ENCODE assay signal across 8 cellular contexts in the genomic region with DNA sequence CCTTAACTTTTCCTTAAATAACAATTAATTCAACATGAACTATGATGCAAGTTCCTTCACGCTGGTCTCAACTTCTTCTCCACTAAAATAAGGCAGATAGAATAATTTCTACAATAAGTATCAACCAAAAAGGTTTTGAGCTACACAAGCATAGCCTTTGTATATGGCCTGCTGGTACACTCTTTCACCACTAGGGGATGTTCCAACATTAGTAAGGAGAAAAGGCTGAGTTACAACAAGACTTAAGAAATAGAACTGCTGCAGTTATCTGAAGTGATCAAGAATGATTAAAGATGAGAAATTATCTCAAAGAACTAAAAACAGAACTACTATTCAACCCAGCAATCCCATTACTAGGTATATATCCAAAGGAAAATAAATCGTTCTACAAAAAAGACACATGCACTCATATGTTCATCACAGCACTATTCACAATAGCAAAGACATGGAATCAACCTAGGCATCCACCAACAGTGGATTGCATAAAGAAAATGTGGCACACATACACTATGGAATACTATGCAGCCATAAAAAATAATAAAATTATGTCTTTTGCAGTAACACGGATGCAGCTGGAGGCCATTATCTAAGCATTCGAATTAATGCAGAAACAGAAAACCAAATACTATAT. TPM values are rescaled to one million over a fixed set of nuclear protein-coding genes. Genes with fewer than 3 reads are reported as not detected.
DNase-seq lines count a peak whose midpoint lies in the region; ATAC-seq, FAIRE-seq and TF ChIP-seq lines count a peak whose summit lies in the region.

No MANE protein-coding gene starts in this region.

- H3K27ac Mint-ChIP-seq in activated CD4-positive, alpha-beta T cell treated with anti-CD3 and anti-CD28 coated beads for 36 hours = no peak overlapping the region
- no peak overlapping the region for H3K27ac Mint-ChIP-seq in naive B cell

- H3K4me1 Mint-ChIP-seq in activated CD4-positive, alpha-beta T cell treated with anti-CD3 and anti-CD28 coated beads for 36 hours = peaks cover 23% of the 10 kb centered on the region
- peaks cover 0 to 5% (median 4%) of the 10 kb centered on the region in 3 donors for H3K4me1 Mint-ChIP-seq in naive B cell

- H3K9me1 ChIP-seq in endothelial cell of umbilical vein (replicated peaks; ENCODE audit: control insufficient read depth, extremely low read depth, insufficient read depth, low read length) = no peaks in the 10 kb centered on the region

- dilution Hi-C loops in endothelial cell of umbilical vein (cut with MboI; ENCODE audit: extremely low pct_ligation_motif_present, low sequenced_read_pairs) = no loop called here

- H2AFZ ChIP-seq in endothelial cell of umbilical vein (ENCODE audit: low read depth, low read length) = no peak overlapping the region

- H3K36me3 ChIP-seq in RWPE2 (ENCODE audit: low read depth) (peaks cover 53% of the 10 kb centered on the region), endothelial cell of umbilical vein (ENCODE audit: control insufficient read depth in 2 of 2, extremely low read depth in 1 of 2, insufficient read depth in 2 of 2, low read length in 2 of 2) (peaks cover 0 to 2% of the 10 kb centered on the region in 2 experiments)

- H3K4me1 ChIP-seq in RWPE2 (ENCODE audit: insufficient read depth, poor library complexity, severe bottlenecking) (peaks cover 24% of the 10 kb centered on the region), endothelial cell of umbilical vein (ENCODE audit: control insufficient read depth, extremely low read depth, insufficient read depth, low read length) (peaks cover 3% of the 10 kb centered on the region)

- CTCF ChIA-PET in activated CD4-positive, alpha-beta T cell treated with anti-CD3 and anti-CD28 coated beads for 36 hours (lab: Charles Lee) = interaction anchor here (0.6 to 6.6 kb wide), 29 partner anchors 9 to 188 kb away, joined by 3 to 48 read pairs (median 4); no protein-coding TSS in a partner anchor
- CTCF ChIA-PET in endothelial cell of umbilical vein (lab: Charles Lee) = interaction anchor here (0.6 to 9.1 kb wide), 41 partner anchors 9 to 193 kb away, joined by 3 to 210 read pairs (median 5); no protein-coding TSS in a partner anchor

- no peak overlapping the region for H3K9ac ChIP-seq in endothelial cell of umbilical vein (replicated peaks; ENCODE audit: extremely low read depth, insufficient read depth, low read length)

- intact Hi-C loops in activated CD4-positive, alpha-beta T cell treated with anti-CD3 and anti-CD28 coated beads for 36 hours (cut with DNase I, micrococcal nuclease) = loop anchor here (1.0 kb wide), 2 partner anchors 101 to 122 kb away; no protein-coding TSS in a partner anchor
- intact Hi-C loops in endothelial cell of umbilical vein (cut with micrococcal nuclease) = loop anchor here (1.0 to 5.0 kb wide), 3 partner anchors 102 to 140 kb away; no protein-coding TSS in a partner anchor

- H3K9me3 ChIP-seq in RWPE2 (ENCODE audit: severe bottlenecking) (no peaks in the 10 kb centered on the region), endothelial cell of umbilical vein (replicated peaks; ENCODE audit: control insufficient read depth, insufficient read depth, low read length) (no peaks in the 10 kb centered on the region)

- peak; percentile 88 for ATAC-seq in activated CD4-positive, alpha-beta T cell treated with anti-CD3 and anti-CD28 coated beads for 36 hours
- ATAC-seq in GM21619 (IDR thresholded peaks at IDR 0.05; ENCODE audit: unreplicated experiment) (peak; percentile 85), RWPE2 (ENCODE audit: low read depth) (peak; percentile 82), naive B cell (ENCODE audit: low read depth in 2 of 2) (peak; percentile 71 to 78)

- H4K20me1 ChIP-seq in endothelial cell of umbilical vein (replicated peaks; ENCODE audit: control insufficient read depth, extremely low read depth, insufficient read depth, low read length) = no peaks in the 10 kb centered on the region

- H3K27ac ChIP-seq in RWPE2 (ENCODE audit: poor library complexity, severe bottlenecking) = no peak overlapping the region
- no peak overlapping the region for H3K27ac ChIP-seq in endothelial cell of umbilical vein (ENCODE audit: insufficient read depth, low read depth, low read length)

- BruUV-seq in endothelial cell of umbilical vein (replicated peaks; lab: Mats Ljungman, UMichigan) = no TSS peak

- POLR2A ChIA-PET in activated CD4-positive, alpha-beta T cell treated with anti-CD3 and anti-CD28 coated beads for 36 hours (lab: Charles Lee) = interaction anchor here (0.6 to 0.7 kb wide), 4 partner anchors 109 to 178 kb away, joined by 3 to 10 read pairs (median 5); no protein-coding TSS in a partner anchor
- POLR2A ChIA-PET in endothelial cell of umbilical vein (lab: Charles Lee) = interaction anchor here (0.7 to 1.2 kb wide), 4 partner anchors 107 to 139 kb away, joined by 3 to 7 read pairs (median 3); no protein-coding TSS in a partner anchor

- H3K79me2 ChIP-seq in endothelial cell of umbilical vein (ENCODE audit: control insufficient read depth, insufficient read depth, low read length) = peaks cover 84% of the 10 kb centered on the region

- H3K36me3 Mint-ChIP-seq in activated CD4-positive, alpha-beta T cell treated with anti-CD3 and anti-CD28 coated beads for 36 hours (ENCODE audit: low read depth) = peaks cover 2% of the 10 kb centered on the region
- no peaks in the 10 kb centered on the region for H3K36me3 Mint-ChIP-seq in naive B cell

- no peak overlapping the region for H3K4me3 Mint-ChIP-seq in activated CD4-positive, alpha-beta T cell treated with anti-CD3 and anti-CD28 coated beads for 36 hours
- H3K4me3 Mint-ChIP-seq in naive B cell = no peak overlapping the region

- H3K4me3 ChIP-seq in LNCaP clone FGC (ENCODE audit: low read depth, low read length) = no peak overlapping the region
- no peak overlapping the region for H3K4me3 ChIP-seq in RWPE2 (ENCODE audit: severe bottlenecking)
- H3K4me3 ChIP-seq in endothelial cell of umbilical vein (replicated peaks in 1 of 3; ENCODE audit: insufficient read depth in 1 of 3, low read depth in 1 of 3, low read length in 3 of 3) = no peak overlapping the region

- no peaks in the 10 kb centered on the region for H3K27me3 Mint-ChIP-seq in activated CD4-positive, alpha-beta T cell treated with anti-CD3 and anti-CD28 coated beads for 36 hours
- no peaks in the 10 kb centered on the region for H3K27me3 Mint-ChIP-seq in naive B cell

- no peak overlapping the region for H3K4me2 ChIP-seq in endothelial cell of umbilical vein (ENCODE audit: insufficient read depth, low read length)

- FAIRE-seq in endothelial cell of umbilical vein (lab: Jason Lieb, UNC) = peak; percentile 48

- no peak for TF ChIP-seq POLR2A in endothelial cell of umbilical vein (IDR thresholded peaks at IDR 0.05; ENCODE audit: low read depth, low read length)

- no peak for DNase-seq in activated CD4-positive, alpha-beta T cell treated with anti-CD3 and anti-CD28 coated beads for 36 hours
- no peak for DNase-seq in activated CD4-positive, alpha-beta T cell treated with anti-CD3 and anti-CD28 coated beads, Interleukin-2, amount 50 U/mL, for 48 hours
- DNase-seq in LNCaP clone FGC (ENCODE audit: low read depth) (peak; percentile 42), RWPE2 (ENCODE audit: low spot score) (no peak), endothelial cell of umbilical vein (ENCODE audit: low read depth, low spot score) (peak; percentile 67), naive B cell (peak; percentile 48), HK-2 (ENCODE audit: unreplicated experiment) (no peak)

- H3K27me3 ChIP-seq in RWPE2 (ENCODE audit: insufficient read depth, poor library complexity, severe bottlenecking) (no peaks in the 10 kb centered on the region), endothelial cell of umbilical vein (ENCODE audit: control insufficient read depth in 2 of 2, insufficient read depth in 2 of 2, low read length in 2 of 2) (no peaks in the 10 kb centered on the region)

- H3K9me3 Mint-ChIP-seq in activated CD4-positive, alpha-beta T cell treated with anti-CD3 and anti-CD28 coated beads for 36 hours (ENCODE audit: low read depth) = no peaks in the 10 kb centered on the region
- no peaks in the 10 kb centered on the region for H3K9me3 Mint-ChIP-seq in naive B cell

- TF ChIP-seq CTCF in LNCaP clone FGC (IDR thresholded peaks at IDR 0.05; ENCODE audit: control insufficient read depth, extremely low read depth, insufficient read depth) (peak; percentile 96), RWPE2 (IDR thresholded peaks at IDR 0.05; ENCODE audit: poor library complexity, severe bottlenecking) (peak; percentile 99), endothelial cell of umbilical vein (IDR thresholded peaks at IDR 0.05; ENCODE audit: extremely low read depth in 1 of 2, insufficient read depth in 1 of 2, low read depth in 1 of 2, low read length in 2 of 2) (peak; percentile 80 to 85)

TF ChIP-seq in endothelial cell of umbilical vein, 7 proteins besides CTCF, POLR2A, EP300 and RAD21:
- TF ChIP-seq FOS (IDR thresholded peaks at IDR 0.05; ENCODE audit: borderline replicate concordance, insufficient read depth, low read length) (no peak), MYC (IDR thresholded peaks at IDR 0.05; ENCODE audit: low read depth, low read length) (no peak)
- TF ChIP-seq, protein P1, sequence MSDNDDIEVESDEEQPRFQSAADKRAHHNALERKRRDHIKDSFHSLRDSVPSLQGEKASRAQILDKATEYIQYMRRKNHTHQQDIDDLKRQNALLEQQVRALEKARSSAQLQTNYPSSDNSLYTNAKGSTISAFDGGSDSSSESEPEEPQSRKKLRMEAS (IDR thresholded peaks at IDR 0.05; ENCODE audit: insufficient read depth, insufficient read length) = no peak
TF ChIP-seq in endothelial cell of umbilical vein: peak in this region for 0.

RNA-seq across cellular contexts. Expression of gene ATP13A3, which starts 14.4 kb away (rescaled TPM):
- 100 to 1,000 TPM in 1 of 2 experiments, 10 to 100 TPM in 1; 61.4 to 107 TPM for total RNA-seq in activated CD4-positive, alpha-beta T cell treated with anti-CD3 and anti-CD28 coated beads for 36 hours
- 56.8 and 59.0 TPM in 2 replicates for total RNA-seq in endothelial cell of umbilical vein
- polyA plus RNA-seq in endothelial cell of umbilical vein = 10.4 and 12.0 TPM in 2 replicates
- 14.0 and 14.8 TPM in 2 replicates for polyA plus RNA-seq in endothelial cell of umbilical vein (2011; cell fraction: cytosol; rRNA removed)
- polyA plus RNA-seq in endothelial cell of umbilical vein (2011; cell fraction: nucleus; rRNA removed) = 31.6 and 47.8 TPM in 2 replicates
- polyA plus RNA-seq in endothelial cell of umbilical vein (2012) = 23.3 and 38.7 TPM in 2 replicates
- polyA minus RNA-seq in endothelial cell of umbilical vein = 47.0 and 56.5 TPM in 2 replicates
- 84.8 TPM for polyA minus RNA-seq in endothelial cell of umbilical vein (2011; cell fraction: cytosol; rRNA and poly(A)+ RNA removed)
- 70.9 and 131 TPM in 2 replicates for polyA minus RNA-seq in endothelial cell of umbilical vein (2011; cell fraction: nucleus; rRNA and poly(A)+ RNA removed)
- 1 to 10 TPM; 3.1 to 6.6 (median 5.0) TPM for polyA plus RNA-seq in naive B cell (ENCODE audit: low read depth in 6 of 6)

Comparison
In these comparisons a context has a peak if more than half of its experiments do, and no peak if none do; other contexts are left out.
1. DNase-seq: peak in LNCaP clone FGC (single experiment), endothelial cell of umbilical vein (single experiment) and naive B cell (single experiment); none in activated CD4-positive, alpha-beta T cell treated with anti-CD3 and anti-CD28 coated beads for 36 hours (single experiment), activated CD4-positive, alpha-beta T cell treated with anti-CD3 and anti-CD28 coated beads, Interleukin-2, amount 50 U/mL, for 48 hours (0 of 2), RWPE2 (single experiment) and HK-2 (single experiment).
2. Peak in every context shown above with its lines, with median percentiles within 50 percentile points of each other: ATAC-seq and CTCF ChIP-seq.